ENCODE assay signal across 14 cellular contexts in the genomic region with DNA sequence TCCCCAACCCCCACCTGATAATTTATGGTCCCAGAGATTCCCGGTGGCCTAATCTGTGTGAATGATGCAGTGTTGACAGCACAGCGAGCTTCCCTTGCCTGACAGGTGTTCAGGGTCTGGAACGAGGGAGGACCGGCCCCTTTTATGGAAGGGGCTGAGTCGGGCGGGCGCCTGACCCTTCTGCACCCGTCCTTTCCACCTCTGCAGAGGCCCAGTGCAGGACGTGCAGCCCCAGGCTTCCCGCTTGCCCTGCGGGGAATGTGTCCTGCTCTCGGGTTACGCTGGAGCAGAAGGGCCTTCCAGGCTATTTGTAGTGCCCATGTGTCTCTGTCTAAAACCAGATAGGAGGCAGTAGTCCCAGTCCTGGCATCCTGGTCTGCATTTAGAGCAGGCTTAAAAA. TPM values are rescaled to one million over a fixed set of nuclear protein-coding genes. Genes with fewer than 3 reads are reported as not detected.
DNase-seq lines count a peak whose midpoint lies in the region; ATAC-seq and TF ChIP-seq lines count a peak whose summit lies in the region.
"Had no signal": no experiment of that assay in that cellular context is flagged by ENCODE, and none has a peak within 500 bp of the region (broad histone marks: within the 10 kb centered on the region; RNA-seq: fewer than 3 reads in every experiment).

No MANE protein-coding gene starts in this region.

- peak; percentile 39 for DNase-seq in natural killer cell treated with Interleukin-12 subunit alpha and Interleukin-12 subunit beta and Interleukin-15 and Interleukin-18, amount 100 ng/mL, for 72 hours (ENCODE audit: low spot score)
- DNase-seq in natural killer cell (no peak), hepatocyte (ENCODE audit: low spot score) (peak; percentile 71), vagina (ENCODE audit: extremely low spot score in 2 of 2) (no peak), Kasumi-1 (lab: John Stamatoyannopoulos, UW) (no peak), iPS-NIHi11 (ENCODE audit: low spot score) (no peak)
- DNase-seq: foreskin melanocyte, NCI-H2029 treated with DMSO at 0.1 percent for 48 hours, tibial artery had no signal

- H3K36me3 ChIP-seq in hepatocyte (replicated peaks; ENCODE audit: insufficient read depth, low read depth) (no peaks in the 10 kb centered on the region), vagina (no peaks in the 10 kb centered on the region)
- H3K36me3 ChIP-seq: tibial artery had no signal

- ATAC-seq in natural killer cell treated with Interleukin-12 subunit alpha and Interleukin-12 subunit beta and Interleukin-15 and Interleukin-18, amount 100 ng/mL, for 72 hours: no peak
- no peak for ATAC-seq in natural killer cell
- ATAC-seq: HCT116 had no signal

- H3K4me1 ChIP-seq in hepatocyte (ENCODE audit: insufficient read depth): peaks cover 44% of the 10 kb centered on the region
- H3K4me1 ChIP-seq in vagina: peaks cover 32% of the 10 kb centered on the region

- TF ChIP-seq CTCF in natural killer cell (IDR thresholded peaks at IDR 0.05) (no peak), hepatocyte (IDR thresholded peaks at IDR 0.05; ENCODE audit: poor library complexity) (peak; percentile 13), vagina (IDR thresholded peaks at IDR 0.05) (no peak)

- H3K9me3 ChIP-seq in hepatocyte (ENCODE audit: low read depth) (no peaks in the 10 kb centered on the region), vagina (no peaks in the 10 kb centered on the region)
- H3K9me3 ChIP-seq: tibial artery had no signal

- peaks cover 32% of the 10 kb centered on the region for H3K79me2 ChIP-seq in hepatocyte

- H2AFZ ChIP-seq in hepatocyte: no peak overlapping the region

- H3K27me3 ChIP-seq in hepatocyte (no peaks in the 10 kb centered on the region), vagina (no peaks in the 10 kb centered on the region)

- H3K27me3 Mint-ChIP-seq in natural killer cell treated with Interleukin-12 subunit alpha and Interleukin-12 subunit beta and Interleukin-15 and Interleukin-18, amount 100 ng/mL, for 72 hours: peaks cover 0 to 7% of the 10 kb centered on the region in 2 donors
- peaks cover 0 to 5% of the 10 kb centered on the region in 2 donors for H3K27me3 Mint-ChIP-seq in natural killer cell (ENCODE audit: low read depth in 2 of 2)

- TF ChIP-seq POLR2A in vagina (IDR thresholded peaks at IDR 0.05): no peak

- peak overlapping the region; percentile 69 for H3K4me2 ChIP-seq in hepatocyte

- H4K20me1 ChIP-seq in hepatocyte (ENCODE audit: insufficient read depth, poor library complexity, severe bottlenecking): no peaks in the 10 kb centered on the region

- no peak overlapping the region for H3K4me3 ChIP-seq in hepatocyte
- no peak overlapping the region for H3K4me3 ChIP-seq in vagina
- H3K4me3 ChIP-seq: dorsolateral prefrontal cortex, tibial artery had no signal

- H3K4me1 Mint-ChIP-seq in natural killer cell treated with Interleukin-12 subunit alpha and Interleukin-12 subunit beta and Interleukin-15 and Interleukin-18, amount 100 ng/mL, for 72 hours (ENCODE audit: low read depth in 2 of 2): no peaks in the 10 kb centered on the region
- H3K4me1 Mint-ChIP-seq in natural killer cell: no peaks in the 10 kb centered on the region

- H3K9me3 Mint-ChIP-seq in natural killer cell treated with Interleukin-12 subunit alpha and Interleukin-12 subunit beta and Interleukin-15 and Interleukin-18, amount 100 ng/mL, for 72 hours: no peaks in the 10 kb centered on the region
- no peaks in the 10 kb centered on the region for H3K9me3 Mint-ChIP-seq in natural killer cell

- no peaks in the 10 kb centered on the region for H3K36me3 Mint-ChIP-seq in natural killer cell treated with Interleukin-12 subunit alpha and Interleukin-12 subunit beta and Interleukin-15 and Interleukin-18, amount 100 ng/mL, for 72 hours
- H3K36me3 Mint-ChIP-seq in natural killer cell: no peaks in the 10 kb centered on the region

- H3K27ac ChIP-seq in hepatocyte (peak overlapping the region; percentile 96), vagina (peak overlapping the region; percentile 83)
- H3K27ac ChIP-seq: dorsolateral prefrontal cortex, tibial artery had no signal

- H3K9me2 ChIP-seq in hepatocyte (replicated peaks; ENCODE audit: insufficient read depth): no peaks in the 10 kb centered on the region

- 26% methylated on average over 13 of the region's 13 CpGs for WGBS in hepatocyte (ENCODE audit: low lambda C conversion rate, missing lambda C conversion rate)

- intact Hi-C loops in natural killer cell (cut with micrococcal nuclease) (no loop called here), vagina (cut with DNase I) (no loop called here)

- H3K4me3 Mint-ChIP-seq in natural killer cell treated with Interleukin-12 subunit alpha and Interleukin-12 subunit beta and Interleukin-15 and Interleukin-18, amount 100 ng/mL, for 72 hours: no peak overlapping the region
- no peak overlapping the region for H3K4me3 Mint-ChIP-seq in natural killer cell

- H3K27ac Mint-ChIP-seq in natural killer cell treated with Interleukin-12 subunit alpha and Interleukin-12 subunit beta and Interleukin-15 and Interleukin-18, amount 100 ng/mL, for 72 hours: no peak overlapping the region
- H3K27ac Mint-ChIP-seq in natural killer cell: no peak overlapping the region

RNA-seq across cellular contexts. Expression of gene SMTNL2, which starts 16.2 kb away (rescaled TPM):
- not detected for total RNA-seq in natural killer cell treated with Interleukin-12 subunit alpha and Interleukin-12 subunit beta and Interleukin-15 and Interleukin-18, amount 100 ng/mL, for 72 hours
- total RNA-seq in natural killer cell: not detected
- total RNA-seq in hepatocyte: 41.5 and 56.8 TPM in 2 replicates
- polyA plus RNA-seq in hepatocyte: 106 TPM in 2 replicates
- 2.5 TPM for total RNA-seq in vagina
- total RNA-seq: Daoy, lung microvascular endothelial cell had no signal

RNA-seq across cellular contexts. Expression of gene GGT6, which starts 40.2 kb away (rescaled TPM):
- total RNA-seq in natural killer cell treated with Interleukin-12 subunit alpha and Interleukin-12 subunit beta and Interleukin-15 and Interleukin-18, amount 100 ng/mL, for 72 hours: not detected
- total RNA-seq in natural killer cell: not detected
- 0.32 TPM in 1 of 2 replicates, not detected in the other for total RNA-seq in hepatocyte
- polyA plus RNA-seq in hepatocyte: not detected in 2 replicates
- 9.6 TPM for total RNA-seq in vagina
- total RNA-seq: Daoy, lung microvascular endothelial cell had no signal

RNA-seq across cellular contexts. Expression of gene ALOX15, which starts 40.9 kb away (rescaled TPM):
- not detected for total RNA-seq in natural killer cell treated with Interleukin-12 subunit alpha and Interleukin-12 subunit beta and Interleukin-15 and Interleukin-18, amount 100 ng/mL, for 72 hours
- total RNA-seq in natural killer cell (not detected), hepatocyte (1.9 and 2.1 TPM in 2 replicates), vagina (not detected)
- polyA plus RNA-seq in hepatocyte: 5.5 and 7.5 TPM in 2 replicates
- total RNA-seq: Daoy, lung microvascular endothelial cell, renal cortical epithelial cell had no signal

RNA-seq across cellular contexts. Expression of gene MYBBP1A, which starts 45.4 kb away (rescaled TPM):
- 100 to 1,000 TPM in 1 of 2 donors, 10 to 100 TPM in 1; 92.3 to 246 TPM for total RNA-seq in natural killer cell treated with Interleukin-12 subunit alpha and Interleukin-12 subunit beta and Interleukin-15 and Interleukin-18, amount 100 ng/mL, for 72 hours
- total RNA-seq in natural killer cell (10 to 100 TPM; 50.5 to 58.1 (median 52.7) TPM), hepatocyte (17.9 and 23.7 TPM in 2 replicates), vagina (47.1 TPM)
- 44.1 and 46.5 TPM in 2 replicates for polyA plus RNA-seq in hepatocyte

Comparison
In these comparisons a context has a peak if more than half of its experiments do, and no peak if none do; other contexts are left out.
1. DNase-seq: peak in natural killer cell treated with Interleukin-12 subunit alpha and Interleukin-12 subunit beta and Interleukin-15 and Interleukin-18, amount 100 ng/mL, for 72 hours (single experiment) and hepatocyte (single experiment); none in natural killer cell (single experiment), vagina (0 of 2), Kasumi-1 (0 of 2) and iPS-NIHi11 (single experiment).
2. RNA of gene SMTNL2, which starts 16.2 kb away (total RNA-seq): 41.5 to 56.8 TPM in hepatocyte; 2.5 TPM in vagina (single experiment), not detected in natural killer cell treated with Interleukin-12 subunit alpha and Interleukin-12 subunit beta and Interleukin-15 and Interleukin-18, amount 100 ng/mL, for 72 hours and not detected in natural killer cell; every median in the first group is over 10 times any median in the second.